Comparison of ENCODE assay signal across 8 cellular contexts in the genomic region with DNA sequence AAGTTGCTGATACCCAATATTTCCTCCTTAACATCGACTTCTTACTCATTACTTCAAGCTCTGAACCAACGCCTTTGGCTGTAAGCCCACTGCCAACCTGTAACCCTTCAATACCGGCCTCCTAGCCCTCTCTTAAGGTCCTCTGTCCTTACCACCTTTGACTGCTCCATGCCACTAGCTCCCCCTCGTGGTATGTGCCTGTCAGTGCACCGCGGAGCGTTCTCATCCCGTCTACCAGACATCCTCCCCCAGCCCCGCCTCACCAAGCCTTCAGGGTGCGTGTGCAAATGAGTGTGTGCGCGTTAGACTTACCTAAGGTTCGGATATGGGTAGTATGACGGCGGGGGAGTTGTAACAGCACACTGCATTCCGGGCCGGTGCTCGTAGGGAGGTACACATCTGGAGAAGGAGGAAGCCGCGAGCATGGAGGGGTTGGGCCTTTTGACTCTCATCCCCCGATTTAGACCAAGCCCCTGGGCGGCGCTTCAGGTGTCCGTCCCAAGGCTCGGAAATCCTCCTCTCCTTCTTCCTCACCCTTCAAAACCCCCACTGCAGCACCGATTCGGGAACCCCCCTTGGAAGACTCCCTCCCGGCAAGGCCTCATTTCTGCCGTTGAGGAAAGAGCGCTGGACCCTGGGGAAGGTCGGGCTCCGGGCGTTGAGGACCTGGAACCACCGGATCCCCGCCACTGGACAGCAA.
DNase-seq lines count a peak whose midpoint lies in the region; ATAC-seq lines count a peak whose summit lies in the region.

No MANE protein-coding gene starts in this region.

- ATAC-seq in HG02763 (IDR thresholded peaks at IDR 0.05; ENCODE audit: unreplicated experiment) = no peak

- DNase-seq in GF-D8 (lab: John Stamatoyannopoulos, UW) (peak; percentile 63), HS-27A (ENCODE audit: low read depth) (peak; percentile 71), NOMO-1 (lab: John Stamatoyannopoulos, UW; ENCODE audit: unreplicated experiment in 2 of 2) (peak; percentile 91 to 93), epidermal melanocyte (ENCODE audit: insufficient read length, low spot score) (peak; percentile 89), midbrain (lab: John Stamatoyannopoulos, UW) (peak; percentile 90)
- DNase-seq in activated CD8-positive, alpha-beta memory T cell treated with anti-CD3 and anti-CD28 coated beads, Interleukin-2, amount 50 U/mL, for 1 hour (ENCODE audit: extremely low read depth) = peak; percentile 74
- DNase-seq in stimulated activated CD8-positive, alpha-beta memory T cell treated with anti-CD3 and anti-CD28 coated beads, Interleukin-15, amount 100 ng/mL, for 24 hours (ENCODE audit: low read depth) = peak; percentile 71
